Comparison of ENCODE assay signal across 2 cellular contexts in genomic region chr9:38179965-38180364, GRCh38.
A peak's percentile ranks its signal among the peaks of the same experiment; 100 is the strongest.
TF ChIP-seq lines count a peak whose summit lies in the region.

No MANE protein-coding gene starts in this region.

TF ChIP-seq in HepG2, 621 proteins besides CTCF, POLR2A, EP300 and RAD21:
- TF ChIP-seq ZNF263 (CRISPR knock-in tag; IDR thresholded peaks at IDR 0.05) (peak; percentile 60), ZNF224 (CRISPR knock-in tag; IDR thresholded peaks at IDR 0.05) (no peak)

TF ChIP-seq in K562, 482 proteins besides CTCF, POLR2A, EP300 and RAD21:
- TF ChIP-seq ZC3H8 (IDR thresholded peaks at IDR 0.05) = no peak
- TF ChIP-seq ZNF263 (CRISPR knock-in tag; IDR thresholded peaks at IDR 0.05; ENCODE audit: borderline replicate concordance) = peak; percentile 84
